Comparison of ENCODE assay signal across 16 cellular contexts in genomic region chr12:22396735-22397134, GRCh38.
DNase-seq lines count a peak whose midpoint lies in the region; ATAC-seq lines count a peak whose summit lies in the region.
"Had no signal": no experiment of that assay in that cellular context is flagged by ENCODE, and none has a peak within 500 bp of the region (broad histone marks: within the 10 kb centered on the region; RNA-seq: fewer than 3 reads in every experiment).

No MANE protein-coding gene starts in this region.

- DNase-seq in activated naive CD4-positive, alpha-beta T cell (lab: John Stamatoyannopoulos, UW), result no peak
- no peak for DNase-seq in activated T-helper 2 cell treated with anti-CD3 and anti-CD28 coated beads, Interferon-gamma antibody, Interleukin-2, Interleukin-4, amounts not matched to agents 10 μg/mL and 5 μg/mL and 100 μg/mL, durations not matched to agents 14 hours and 24 hours and 36 hours (ENCODE audit: low spot score)
- no peak for DNase-seq in stimulated activated naive CD8-positive, alpha-beta T cell treated with anti-CD3 and anti-CD28 coated beads, Interleukin-15, amount 100 ng/mL, for 72 hours
- DNase-seq in left colon (no peak), NCI-H1417 (lab: John Stamatoyannopoulos, UW) (no peak)
- DNase-seq: amniotic stem cell, GF-D8, hippocampal formation, IMR-90, NCI-H1092 treated with DMSO at 0.1 percent for 48 hours, occipital lobe, Peyer's patch, right lobe of liver had no signal

- H3K27me3 Mint-ChIP-seq in activated naive CD4-positive, alpha-beta T cell treated with anti-CD3 and anti-CD28 coated beads, Interleukin-2, amount 50 U/mL, for 24 hours, result no peaks in the 10 kb centered on the region
- H3K27me3 Mint-ChIP-seq in activated T-helper 2 cell treated with anti-CD3 and anti-CD28 coated beads, Interferon-gamma antibody, Interleukin-2, Interleukin-4, amounts not matched to agents 10 μg/mL and 5 μg/mL and 100 μg/mL, durations not matched to agents 14 hours and 24 hours and 36 hours (ENCODE audit: low read depth), result no peaks in the 10 kb centered on the region
- no peaks in the 10 kb centered on the region for H3K27me3 Mint-ChIP-seq in stimulated activated naive CD8-positive, alpha-beta T cell treated with anti-CD3 and anti-CD28 coated beads, Interleukin-15, amount 100 ng/mL, for 72 hours

- ATAC-seq in HG03378 (IDR thresholded peaks at IDR 0.05; ENCODE audit: unreplicated experiment), result peak; percentile 43
- ATAC-seq in stimulated activated naive CD8-positive, alpha-beta T cell treated with anti-CD3 and anti-CD28 coated beads, Interleukin-15, amount 100 ng/mL, for 72 hours, result no peak
- no peak for ATAC-seq in left colon
- no peak for ATAC-seq in GM21447 (IDR thresholded peaks at IDR 0.05; ENCODE audit: unreplicated experiment)
- ATAC-seq: right lobe of liver had no signal

- peak overlapping the region; percentile 64 for H3K4me3 Mint-ChIP-seq in activated naive CD4-positive, alpha-beta T cell treated with anti-CD3 and anti-CD28 coated beads, Interleukin-2, amount 50 U/mL, for 24 hours
- H3K4me3 Mint-ChIP-seq in activated T-helper 2 cell treated with anti-CD3 and anti-CD28 coated beads, Interferon-gamma antibody, Interleukin-2, Interleukin-4, amounts not matched to agents 10 μg/mL and 5 μg/mL and 100 μg/mL, durations not matched to agents 14 hours and 24 hours and 36 hours (ENCODE audit: low read depth), result peak overlapping the region; percentile 24
- H3K4me3 Mint-ChIP-seq in stimulated activated naive CD8-positive, alpha-beta T cell treated with anti-CD3 and anti-CD28 coated beads, Interleukin-15, amount 100 ng/mL, for 72 hours, result peak overlapping the region; percentile 48 to 63

- peaks cover 9% of the 10 kb centered on the region for H3K9me3 Mint-ChIP-seq in activated naive CD4-positive, alpha-beta T cell treated with anti-CD3 and anti-CD28 coated beads, Interleukin-2, amount 50 U/mL, for 24 hours
- H3K9me3 Mint-ChIP-seq in activated T-helper 2 cell treated with anti-CD3 and anti-CD28 coated beads, Interferon-gamma antibody, Interleukin-2, Interleukin-4, amounts not matched to agents 10 μg/mL and 5 μg/mL and 100 μg/mL, durations not matched to agents 14 hours and 24 hours and 36 hours, result peaks cover 5% of the 10 kb centered on the region
- peaks cover 0 to 6% of the 10 kb centered on the region in 2 donors for H3K9me3 Mint-ChIP-seq in stimulated activated naive CD8-positive, alpha-beta T cell treated with anti-CD3 and anti-CD28 coated beads, Interleukin-15, amount 100 ng/mL, for 72 hours

- peak overlapping the region; percentile 97 for H3K27ac Mint-ChIP-seq in activated naive CD4-positive, alpha-beta T cell treated with anti-CD3 and anti-CD28 coated beads, Interleukin-2, amount 50 U/mL, for 24 hours
- H3K27ac Mint-ChIP-seq in activated T-helper 2 cell treated with anti-CD3 and anti-CD28 coated beads, Interferon-gamma antibody, Interleukin-2, Interleukin-4, amounts not matched to agents 10 μg/mL and 5 μg/mL and 100 μg/mL, durations not matched to agents 14 hours and 24 hours and 36 hours, result peak overlapping the region; percentile 14
- peak overlapping the region; percentile 57 to 92 for H3K27ac Mint-ChIP-seq in stimulated activated naive CD8-positive, alpha-beta T cell treated with anti-CD3 and anti-CD28 coated beads, Interleukin-15, amount 100 ng/mL, for 72 hours

- no peaks in the 10 kb centered on the region for H3K36me3 Mint-ChIP-seq in activated naive CD4-positive, alpha-beta T cell treated with anti-CD3 and anti-CD28 coated beads, Interleukin-2, amount 50 U/mL, for 24 hours
- H3K36me3 Mint-ChIP-seq in activated T-helper 2 cell treated with anti-CD3 and anti-CD28 coated beads, Interferon-gamma antibody, Interleukin-2, Interleukin-4, amounts not matched to agents 10 μg/mL and 5 μg/mL and 100 μg/mL, durations not matched to agents 14 hours and 24 hours and 36 hours (ENCODE audit: low read depth), result no peaks in the 10 kb centered on the region

- intact Hi-C loops in activated T-helper 2 cell treated with anti-CD3 and anti-CD28 coated beads, Interferon-gamma antibody, Interleukin-2, Interleukin-4, amounts not matched to agents 10 μg/mL and 5 μg/mL and 100 μg/mL, durations not matched to agents 14 hours and 24 hours and 36 hours (cut with micrococcal nuclease), result loop anchor here (5.0 kb wide), 1 partner anchor 59 kb away; no protein-coding TSS in a partner anchor
- intact Hi-C loops in left colon (cut with DNase I, micrococcal nuclease), result no loop called here

- H3K4me1 Mint-ChIP-seq in activated naive CD4-positive, alpha-beta T cell treated with anti-CD3 and anti-CD28 coated beads, Interleukin-2, amount 50 U/mL, for 24 hours, result peaks cover 46% of the 10 kb centered on the region
- H3K4me1 Mint-ChIP-seq in activated T-helper 2 cell treated with anti-CD3 and anti-CD28 coated beads, Interferon-gamma antibody, Interleukin-2, Interleukin-4, amounts not matched to agents 10 μg/mL and 5 μg/mL and 100 μg/mL, durations not matched to agents 14 hours and 24 hours and 36 hours (ENCODE audit: low read depth), result peaks cover 23% of the 10 kb centered on the region
- H3K4me1 Mint-ChIP-seq in stimulated activated naive CD8-positive, alpha-beta T cell treated with anti-CD3 and anti-CD28 coated beads, Interleukin-15, amount 100 ng/mL, for 72 hours, result peaks cover 31% of the 10 kb centered on the region

Comparison
In these comparisons a context has a peak if more than half of its experiments do, and no peak if none do; other contexts are left out.
1. H3K27ac Mint-ChIP-seq: peak in every context shown above with its lines; median percentile 97 in activated naive CD4-positive, alpha-beta T cell treated with anti-CD3 and anti-CD28 coated beads, Interleukin-2, amount 50 U/mL, for 24 hours; 74 in stimulated activated naive CD8-positive, alpha-beta T cell treated with anti-CD3 and anti-CD28 coated beads, Interleukin-15, amount 100 ng/mL, for 72 hours; 14 in activated T-helper 2 cell treated with anti-CD3 and anti-CD28 coated beads, Interferon-gamma antibody, Interleukin-2, Interleukin-4, amounts not matched to agents 10 μg/mL and 5 μg/mL and 100 μg/mL, durations not matched to agents 14 hours and 24 hours and 36 hours.